In genomic region chr16:4085405-4085970, GRCh38 we compare ENCODE assay signal across 20 cellular contexts. TPM values are rescaled to one million over a fixed set of nuclear protein-coding genes. Genes with fewer than 3 reads are reported as not detected.
A peak's percentile ranks its signal among the peaks of the same experiment; 100 is the strongest.
DNase-seq lines count a peak whose midpoint lies in the region; ATAC-seq, FAIRE-seq and TF ChIP-seq lines count a peak whose summit lies in the region.
"Had no signal": no experiment of that assay in that cellular context is flagged by ENCODE, and none has a peak within 500 bp of the region (broad histone marks: within the 10 kb centered on the region; RNA-seq: fewer than 3 reads in every experiment).

No MANE protein-coding gene starts in this region.

- H3K79me1 ChIP-seq in trophoblast cell (ENCODE audit: low read length), result peaks cover 3% of the 10 kb centered on the region

- H4K8ac ChIP-seq in trophoblast cell (ENCODE audit: low read depth, low read length), result no peak overlapping the region

- no peak overlapping the region for H3K9ac ChIP-seq in trophoblast cell (ENCODE audit: low read length)
- H3K9ac ChIP-seq: BLaER1 treated with 17β-estradiol and CSF1 and Interleukin-3, amounts not matched to agents 10 nM and 100 nM had no signal

- H3K18ac ChIP-seq in trophoblast cell (ENCODE audit: low read length), result no peak overlapping the region

- no peak overlapping the region for H2AFZ ChIP-seq in trophoblast cell (ENCODE audit: insufficient read depth, low read length, poor library complexity)

- no peaks in the 10 kb centered on the region for H3K79me2 ChIP-seq in trophoblast cell (ENCODE audit: control insufficient read depth, insufficient read depth, low read length, poor library complexity)

- no peak overlapping the region for H2AK5ac ChIP-seq in trophoblast cell (ENCODE audit: low read length)

- peak overlapping the region; percentile 44 to 71 for H3K27ac ChIP-seq in right atrium auricular region
- no peak overlapping the region for H3K27ac ChIP-seq in trophoblast cell (ENCODE audit: low read depth, low read length)
- H3K27ac ChIP-seq: HL-60 had no signal

- H4K91ac ChIP-seq in trophoblast cell (ENCODE audit: low read depth, low read length), result peak overlapping the region; percentile 45

- DNase-seq in right atrium auricular region (ENCODE audit: low spot score) (peak; percentile 49), left cardiac atrium (no peak), islet precursor cell (peak; percentile 80), trophoblast cell (peak; percentile 56 to 60), urothelium cell line (ENCODE audit: low spot score) (peak; percentile 49), NCI-H345 (lab: John Stamatoyannopoulos, UW) (no peak), medulla oblongata (ENCODE audit: extremely low spot score) (no peak)
- DNase-seq: 8988T, DMS153, HCEC 1CT, NCI-H1105 treated with DMSO at 0.1 percent for 48 hours, NCI-H187, NCI-H446 treated with DMSO at 0.1 percent for 48 hours, NCI-H748 treated with DMSO at 0.1 percent for 48 hours, SHP77 treated with DMSO at 0.1 percent for 48 hours had no signal

- H3K14ac ChIP-seq in trophoblast cell (ENCODE audit: low read length), result no peak overlapping the region

- H3K4me3 ChIP-seq in right atrium auricular region, result no peak overlapping the region
- H3K4me3 ChIP-seq in trophoblast cell (ENCODE audit: low read depth, low read length), result no peak overlapping the region
- H3K4me3 ChIP-seq: BLaER1 treated with 17β-estradiol and CSF1 and Interleukin-3, amounts not matched to agents 10 nM and 100 nM had no signal

- H3K9me3 ChIP-seq in right atrium auricular region, result no peaks in the 10 kb centered on the region
- H3K9me3 ChIP-seq in trophoblast cell (ENCODE audit: insufficient read depth, low read depth, low read length), result peaks cover 3% of the 10 kb centered on the region

- WGBS in trophoblast cell (ENCODE audit: extremely low coverage, insufficient coverage, insufficient read length), result no CpG with 5 or more reads among the region's 12 CpGs

- intact Hi-C loops in left cardiac atrium (cut with DNase I), result loop anchor here in 1 of 2 donors (5.0 kb wide), 1 partner anchor 33 kb away; no protein-coding TSS in a partner anchor

- H2BK120ac ChIP-seq in trophoblast cell (ENCODE audit: insufficient read depth, low read length, poor library complexity), result no peak overlapping the region

- H3K4me1 ChIP-seq in right atrium auricular region (peaks cover 0 to 14% of the 10 kb centered on the region in 2 donors), trophoblast cell (ENCODE audit: control insufficient read depth in 1 of 2, insufficient read depth in 2 of 2, low read length in 2 of 2) (peaks cover 11 to 13% of the 10 kb centered on the region in 2 experiments)

- no peak overlapping the region for H3K4ac ChIP-seq in trophoblast cell (ENCODE audit: low read depth, low read length)

- H3K27me3 ChIP-seq in right atrium auricular region (no peaks in the 10 kb centered on the region), trophoblast cell (ENCODE audit: insufficient read depth, low read length) (no peaks in the 10 kb centered on the region)
- H3K27me3 ChIP-seq: BLaER1 treated with 17β-estradiol and CSF1 and Interleukin-3, amounts not matched to agents 10 nM and 100 nM had no signal

- H3K36me3 ChIP-seq in right atrium auricular region (no peaks in the 10 kb centered on the region), trophoblast cell (ENCODE audit: control insufficient read depth in 1 of 2, insufficient read depth in 2 of 2, low read length in 2 of 2) (peaks cover 1 to 3% of the 10 kb centered on the region in 2 experiments)

- H4K12ac ChIP-seq in trophoblast cell (ENCODE audit: low read depth, low read length), result no peak overlapping the region

- no peak overlapping the region for H3K23ac ChIP-seq in trophoblast cell (ENCODE audit: low read length)

- TF ChIP-seq CTCF in right atrium auricular region (IDR thresholded peaks at IDR 0.05), result no peak

- no peak overlapping the region for H2BK5ac ChIP-seq in trophoblast cell (ENCODE audit: low read depth, low read length, poor library complexity)

- FAIRE-seq in urothelium cell line (lab: Jason Lieb, UNC), result peak; percentile 35
- FAIRE-seq: GM18507 had no signal

- H3K4me2 ChIP-seq in trophoblast cell (ENCODE audit: low read length), result no peak overlapping the region
- H3K4me2 ChIP-seq: BLaER1 treated with 17β-estradiol and CSF1 and Interleukin-3, amounts not matched to agents 10 nM and 100 nM had no signal

- ATAC-seq in left cardiac atrium (no peak), GM18870 (IDR thresholded peaks at IDR 0.05; ENCODE audit: unreplicated experiment) (no peak)
- ATAC-seq: Panc1 had no signal

- no peak overlapping the region for H2BK12ac ChIP-seq in trophoblast cell (ENCODE audit: low read length)

RNA-seq across cellular contexts. Expression of gene ADCY9, which starts 30.8 kb away (rescaled TPM):
- total RNA-seq in right atrium auricular region (10 to 100 TPM; 31.5 to 42.2 TPM), left cardiac atrium (10 to 100 TPM; 22.6 to 25.9 TPM)
- polyA plus RNA-seq in trophoblast cell (2013), result 9.8 and 10.3 TPM in 2 replicates

Comparison
In these comparisons a context has a peak if more than half of its experiments do, and no peak if none do; other contexts are left out.
1. DNase-seq: peak in right atrium auricular region (single experiment), islet precursor cell (single experiment), trophoblast cell (2 of 2) and urothelium cell line (single experiment); none in left cardiac atrium (single experiment), NCI-H345 (single experiment) and medulla oblongata (single experiment).